ENCODE assay signal across 16 cellular contexts in the genomic region with DNA sequence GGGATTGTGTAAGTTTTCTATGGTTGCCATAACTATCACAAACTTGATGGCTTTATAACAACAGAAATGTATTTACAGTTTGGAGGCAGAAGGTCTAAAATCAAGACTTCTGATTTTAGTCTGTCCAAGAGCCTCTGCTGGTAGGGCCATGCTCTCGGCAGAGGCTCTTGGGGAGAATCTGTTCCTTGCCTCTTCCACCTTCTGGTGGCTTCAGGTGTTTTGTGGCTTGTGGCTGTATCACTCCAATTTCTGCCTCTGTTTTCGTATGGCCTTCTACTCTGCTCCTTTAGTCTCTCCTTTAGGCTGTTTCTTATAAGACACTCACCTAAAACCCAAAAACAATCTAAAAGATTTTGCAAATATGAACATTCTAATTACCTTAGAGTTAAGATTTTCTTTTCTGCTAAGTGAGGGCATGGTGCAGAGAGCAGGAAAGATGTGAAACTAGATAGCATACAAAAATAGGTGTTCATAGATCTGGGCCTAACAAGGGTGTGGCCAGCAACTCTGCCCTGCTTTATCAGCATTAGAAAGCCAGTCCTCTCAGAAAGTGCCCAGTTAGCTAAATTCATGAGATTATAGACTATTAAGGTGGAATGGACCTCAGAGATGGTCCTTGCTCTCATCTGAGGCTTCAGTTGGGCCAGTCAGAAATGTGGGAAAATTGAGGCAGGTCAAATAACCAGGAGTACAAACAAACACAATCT.
A peak's percentile ranks its signal among the peaks of the same experiment; 100 is the strongest.
DNase-seq lines count a peak whose midpoint lies in the region; ATAC-seq, FAIRE-seq and TF ChIP-seq lines count a peak whose summit lies in the region.
"Had no signal": no experiment of that assay in that cellular context is flagged by ENCODE, and none has a peak within 500 bp of the region (broad histone marks: within the 10 kb centered on the region; RNA-seq: fewer than 3 reads in every experiment).

No MANE protein-coding gene starts in this region.

- peak overlapping the region; percentile 78 to 83 (median 79) for H3K27ac ChIP-seq in transverse colon
- no peak overlapping the region for H3K27ac ChIP-seq in naive thymus-derived CD4-positive, alpha-beta T cell (ENCODE audit: low read depth, low read length)
- peak overlapping the region in 1 of 8 donors; percentile 38 for H3K27ac ChIP-seq in spleen
- H3K27ac ChIP-seq: thyroid gland, WERI-Rb-1 had no signal

- no peak overlapping the region for H3K4me3 ChIP-seq in transverse colon
- no peak overlapping the region for H3K4me3 ChIP-seq in naive thymus-derived CD4-positive, alpha-beta T cell (ENCODE audit: low read length)
- H3K4me3 ChIP-seq in spleen = no peak overlapping the region
- H3K4me3 ChIP-seq: thyroid gland had no signal

- ATAC-seq in activated CD8-positive, alpha-beta memory T cell treated with anti-CD3 and anti-CD28 coated beads, Interleukin-2, amount 10 ng/mL, durations not matched to agents 7 days and 5 days = no peak
- no peak for ATAC-seq in memory B cell (ENCODE audit: low read depth)
- ATAC-seq in naive thymus-derived CD4-positive, alpha-beta T cell = no peak

- H3K27me3 ChIP-seq in transverse colon (no peaks in the 10 kb centered on the region), spleen (replicated peaks in 1 of 7) (no peaks in the 10 kb centered on the region)
- no peaks in the 10 kb centered on the region for H3K27me3 ChIP-seq in naive thymus-derived CD4-positive, alpha-beta T cell (ENCODE audit: control insufficient read depth in 2 of 2, insufficient read depth in 2 of 2, low read length in 2 of 2)
- H3K27me3 ChIP-seq: thyroid gland had no signal

- no peak overlapping the region for H3K4me3 Mint-ChIP-seq in activated CD8-positive, alpha-beta memory T cell treated with anti-CD3 and anti-CD28 coated beads, Interleukin-2, amount 10 ng/mL, durations not matched to agents 7 days and 5 days
- no peak overlapping the region for H3K4me3 Mint-ChIP-seq in memory B cell
- peak overlapping the region in 1 of 10 donors; percentile 50 for H3K4me3 Mint-ChIP-seq in naive thymus-derived CD4-positive, alpha-beta T cell
- H3K4me3 Mint-ChIP-seq: nephron had no signal

- peak overlapping the region; percentile 16 for H3K27ac Mint-ChIP-seq in activated CD8-positive, alpha-beta memory T cell treated with anti-CD3 and anti-CD28 coated beads, Interleukin-2, amount 10 ng/mL, durations not matched to agents 7 days and 5 days
- H3K27ac Mint-ChIP-seq in memory B cell = peak overlapping the region; percentile 29
- peak overlapping the region in 1 of 9 donors; percentile 5 for H3K27ac Mint-ChIP-seq in naive thymus-derived CD4-positive, alpha-beta T cell
- H3K27ac Mint-ChIP-seq: nephron had no signal

- FAIRE-seq in urothelium cell line (lab: Jason Lieb, UNC) = no peak

- POLR2A ChIA-PET in naive thymus-derived CD4-positive, alpha-beta T cell (lab: Charles Lee) = no interaction called here

- H3K4me1 ChIP-seq in transverse colon (peaks cover 6 to 73% (median 50%) of the 10 kb centered on the region in 4 donors), spleen (peaks cover 0 to under 1% (median 0%) of the 10 kb centered on the region in 6 donors)
- H3K4me1 ChIP-seq in naive thymus-derived CD4-positive, alpha-beta T cell (ENCODE audit: control insufficient read depth in 2 of 2, insufficient read depth in 2 of 2, low read length in 2 of 2) = no peaks in the 10 kb centered on the region
- H3K4me1 ChIP-seq: thyroid gland had no signal

- peaks cover 48% of the 10 kb centered on the region for H3K27me3 Mint-ChIP-seq in activated CD8-positive, alpha-beta memory T cell treated with anti-CD3 and anti-CD28 coated beads, Interleukin-2, amount 10 ng/mL, durations not matched to agents 7 days and 5 days
- no peaks in the 10 kb centered on the region for H3K27me3 Mint-ChIP-seq in memory B cell
- H3K27me3 Mint-ChIP-seq in naive thymus-derived CD4-positive, alpha-beta T cell = peaks cover 0 to 50% (median 3%) of the 10 kb centered on the region in 5 donors

- H3K4me1 Mint-ChIP-seq in activated CD8-positive, alpha-beta memory T cell treated with anti-CD3 and anti-CD28 coated beads, Interleukin-2, amount 10 ng/mL, durations not matched to agents 7 days and 5 days = peaks cover 55% of the 10 kb centered on the region
- peaks cover 11% of the 10 kb centered on the region for H3K4me1 Mint-ChIP-seq in memory B cell
- peaks cover 0 to 45% (median 0%) of the 10 kb centered on the region in 7 donors for H3K4me1 Mint-ChIP-seq in naive thymus-derived CD4-positive, alpha-beta T cell
- H3K4me1 Mint-ChIP-seq: nephron had no signal

- TF ChIP-seq CTCF in transverse colon (IDR thresholded peaks at IDR 0.05) = no peak
- no peak for TF ChIP-seq CTCF in spleen (IDR thresholded peaks at IDR 0.05 in 8 of 11, conservative IDR thresholded peaks at IDR 0.05 in 3 of 11)

- in situ Hi-C loops in transverse colon (cut with MboI; ENCODE audit: low pct_ligation_motif_present in 1 of 4, low pct_unique_long_range_greater_than_20kb in 1 of 4, low sequenced_read_pairs in 3 of 4) = no loop called here

- 69 to 83% methylated on average over 1 to 2 of the region's 2 CpGs for WGBS in transverse colon (ENCODE audit: low coverage in 1 of 2), 2 donors
- WGBS in spleen, 5 donors = 75 to 90% (median 76%) methylated on average over 2 of the region's 2 CpGs

- CTCF ChIA-PET in activated CD8-positive, alpha-beta memory T cell treated with anti-CD3 and anti-CD28 coated beads, Interleukin-2, amount 10 ng/mL, durations not matched to agents 7 days and 5 days (lab: Charles Lee) = interaction anchor here (0.8 to 1.1 kb wide), 3 partner anchors 50 to 289 kb away, joined by 3 to 4 read pairs (median 3); no protein-coding TSS in a partner anchor
- CTCF ChIA-PET in naive thymus-derived CD4-positive, alpha-beta T cell (lab: Charles Lee) = no interaction called here

- intact Hi-C loops in transverse colon (cut with DNase I; ENCODE audit: low total_unique reads) = no loop called here
- intact Hi-C loops in naive thymus-derived CD4-positive, alpha-beta T cell (cut with micrococcal nuclease) = no loop called here
- intact Hi-C loops in spleen (cut with DNase I; ENCODE audit: low total_unique reads) = no loop called here

- H3K36me3 ChIP-seq in transverse colon (no peaks in the 10 kb centered on the region), spleen (no peaks in the 10 kb centered on the region)
- no peaks in the 10 kb centered on the region for H3K36me3 ChIP-seq in naive thymus-derived CD4-positive, alpha-beta T cell (ENCODE audit: control insufficient read depth in 2 of 3, insufficient read depth in 3 of 3, low read length in 3 of 3)
- H3K36me3 ChIP-seq: thyroid gland, WERI-Rb-1 had no signal

- no peak for DNase-seq in activated CD8-positive, alpha-beta memory T cell treated with anti-CD3 and anti-CD28 coated beads, Interleukin-2, amount 10 ng/mL, durations not matched to agents 7 days and 5 days
- no peak for DNase-seq in activated CD8-positive, alpha-beta memory T cell treated with anti-CD3 and anti-CD28 coated beads, Interleukin-2, amount 50 U/mL, for 4 hours
- DNase-seq in SW480 (ENCODE audit: low spot score) (peak; percentile 17), memory B cell (ENCODE audit: low spot score in 2 of 2) (no peak), transverse colon (no peak), urothelium cell line (ENCODE audit: low spot score) (no peak), spleen (no peak)
- no peak for DNase-seq in naive thymus-derived CD4-positive, alpha-beta T cell
- DNase-seq: activated T-cell treated with anti-CD3 and anti-CD28 coated beads for 4 hours; DMS153; effector CD4-positive, alpha-beta T cell; NCI-H1694 treated with DMSO at 0.1 percent for 48 hours; SHP77; WERI-Rb-1 had no signal

- no peaks in the 10 kb centered on the region for H3K9me3 ChIP-seq in transverse colon
- no peaks in the 10 kb centered on the region for H3K9me3 ChIP-seq in naive thymus-derived CD4-positive, alpha-beta T cell (ENCODE audit: control insufficient read depth in 2 of 3, low read length in 3 of 3)
- H3K9me3 ChIP-seq in spleen = no peaks in the 10 kb centered on the region
- H3K9me3 ChIP-seq: thyroid gland had no signal

- TF ChIP-seq POLR2A in transverse colon (IDR thresholded peaks at IDR 0.05) = no peak
- TF ChIP-seq POLR2A in spleen (IDR thresholded peaks at IDR 0.05) = no peak

- H3K9me3 Mint-ChIP-seq in activated CD8-positive, alpha-beta memory T cell treated with anti-CD3 and anti-CD28 coated beads, Interleukin-2, amount 10 ng/mL, durations not matched to agents 7 days and 5 days (ENCODE audit: low read depth) = no peaks in the 10 kb centered on the region
- H3K9me3 Mint-ChIP-seq in memory B cell = no peaks in the 10 kb centered on the region
- H3K9me3 Mint-ChIP-seq in naive thymus-derived CD4-positive, alpha-beta T cell = peaks cover 0 to under 1% (median 0%) of the 10 kb centered on the region in 11 donors
- H3K9me3 Mint-ChIP-seq: nephron had no signal

- no peak for TF ChIP-seq EP300 in transverse colon (IDR thresholded peaks at IDR 0.05; ENCODE audit: low read depth)

- peaks cover 9% of the 10 kb centered on the region for H3K36me3 Mint-ChIP-seq in activated CD8-positive, alpha-beta memory T cell treated with anti-CD3 and anti-CD28 coated beads, Interleukin-2, amount 10 ng/mL, durations not matched to agents 7 days and 5 days
- H3K36me3 Mint-ChIP-seq in memory B cell = no peaks in the 10 kb centered on the region
- peaks cover 0 to 20% (median 0%) of the 10 kb centered on the region in 5 donors for H3K36me3 Mint-ChIP-seq in naive thymus-derived CD4-positive, alpha-beta T cell
